8 cellular contexts compared by ENCODE assay signal in the genomic region with DNA sequence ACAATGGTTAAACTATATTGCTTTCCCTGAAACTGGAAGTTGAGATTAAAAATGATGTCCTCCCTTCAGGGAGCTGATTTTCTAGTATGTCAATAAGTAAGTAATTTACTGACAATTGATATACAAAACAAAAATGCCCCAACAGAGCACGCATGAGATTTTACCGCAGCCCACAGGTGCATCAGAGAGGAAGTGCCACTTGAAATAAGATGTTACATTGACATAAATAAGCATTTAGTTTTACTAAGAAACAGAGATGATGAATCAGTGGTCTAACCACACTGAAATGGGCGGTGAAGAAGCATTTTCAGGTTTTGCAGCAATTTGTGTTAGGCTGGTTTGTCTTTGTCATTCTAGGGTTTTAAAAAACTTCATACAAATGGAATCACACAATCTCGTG. TPM values are rescaled to one million over a fixed set of nuclear protein-coding genes. Genes with fewer than 3 reads are reported as not detected.
DNase-seq lines count a peak whose midpoint lies in the region; ATAC-seq and TF ChIP-seq lines count a peak whose summit lies in the region.

No MANE protein-coding gene starts in this region.

- H3K4me1 ChIP-seq in ascending aorta, result no peaks in the 10 kb centered on the region

- H3K27ac ChIP-seq in ascending aorta, result no peak overlapping the region

- no peaks in the 10 kb centered on the region for H3K36me3 ChIP-seq in ascending aorta

- no peak for TF ChIP-seq CTCF in ascending aorta (IDR thresholded peaks at IDR 0.05)

- no peak overlapping the region for H3K4me3 ChIP-seq in ascending aorta

- intact Hi-C loops in ascending aorta (cut with DNase I), result no loop called here

- ATAC-seq in GM19467 (IDR thresholded peaks at IDR 0.05; ENCODE audit: unreplicated experiment) (peak; percentile 67), HG03520 (IDR thresholded peaks at IDR 0.05; ENCODE audit: unreplicated experiment) (peak; percentile 73)

- DNase-seq in activated CD8-positive, alpha-beta memory T cell treated with anti-CD3 and anti-CD28 coated beads, Interleukin-2, amount 50 U/mL, for 24 hours (ENCODE audit: extremely low read depth), result peak; percentile 58
- DNase-seq in stimulated activated CD4-positive, alpha-beta T cell treated with anti-CD3 and anti-CD28 coated beads, TNF-alpha, amount 100 ng/mL, for 24 hours (ENCODE audit: low read depth in 3 of 3), result peak in 2 of 3 experiments; percentile 59 to 60
- no peak for DNase-seq in 8988T
- DNase-seq in ascending aorta (ENCODE audit: low spot score in 2 of 2), result no peak
- DNase-seq in putamen (ENCODE audit: low spot score), result no peak
- no peak for DNase-seq in AG08395 (ENCODE audit: low spot score)

- no peaks in the 10 kb centered on the region for H3K9me3 ChIP-seq in ascending aorta

- H3K27me3 ChIP-seq in ascending aorta, result no peaks in the 10 kb centered on the region

RNA-seq across cellular contexts. Expression of a gene that starts 8.8 kb away (rescaled TPM):
- total RNA-seq in ascending aorta, result not detected

RNA-seq across cellular contexts. Expression of a gene that starts 19.0 kb away (rescaled TPM):
- 1.3 TPM for total RNA-seq in ascending aorta

Comparison
In these comparisons a context has a peak if more than half of its experiments do, and no peak if none do; other contexts are left out.
1. DNase-seq: peak in activated CD8-positive, alpha-beta memory T cell treated with anti-CD3 and anti-CD28 coated beads, Interleukin-2, amount 50 U/mL, for 24 hours (single experiment) and stimulated activated CD4-positive, alpha-beta T cell treated with anti-CD3 and anti-CD28 coated beads, TNF-alpha, amount 100 ng/mL, for 24 hours (2 of 3); none in 8988T (single experiment), ascending aorta (0 of 2), putamen (single experiment) and AG08395 (single experiment).